8 cellular contexts compared by ENCODE assay signal in genomic region chr20:44309763-44310663, GRCh38. TPM values are rescaled to one million over a fixed set of nuclear protein-coding genes. Genes with fewer than 3 reads are reported as not detected.
DNase-seq lines count a peak whose midpoint lies in the region; ATAC-seq and TF ChIP-seq lines count a peak whose summit lies in the region.

No MANE protein-coding gene starts in this region.

- H3K36me3 ChIP-seq in SJSA1: peaks cover 4% of the 10 kb centered on the region
- no peaks in the 10 kb centered on the region for H3K36me3 ChIP-seq in uterus

- H3K4me3 Mint-ChIP-seq in endothelial cell (ENCODE audit: unreplicated experiment): peak overlapping the region; percentile 90

- H3K9me3 Mint-ChIP-seq in endothelial cell (ENCODE audit: unreplicated experiment): no peaks in the 10 kb centered on the region

- intact Hi-C loops in uterus (cut with DNase I; ENCODE audit: low total_unique reads): loop anchor here (5.0 kb wide), 1 partner anchor 93 kb away; no protein-coding TSS in a partner anchor

- CTCF ChIA-PET in AG04450 (lab: Charles Lee): interaction anchor here (0.8 to 10.3 kb wide), 20 partner anchors 10 to 193 kb away, joined by 4 to 287 read pairs (median 8); partner anchors contain the start of genes GDAP1L1, OSER1 and TTPAL

- ATAC-seq in GM21619 (IDR thresholded peaks at IDR 0.05; ENCODE audit: unreplicated experiment) (peak; percentile 4), HG03097 (IDR thresholded peaks at IDR 0.05; ENCODE audit: low FRiP score, unreplicated experiment) (no peak)

- peaks cover 4% of the 10 kb centered on the region for H3K27me3 Mint-ChIP-seq in endothelial cell (ENCODE audit: unreplicated experiment)

- H3K4me3 ChIP-seq in AG04450 (ENCODE audit: low read depth, low read length): peak overlapping the region; percentile 99
- peak overlapping the region; percentile 78 for H3K4me3 ChIP-seq in SJSA1
- peak overlapping the region; percentile 85 to 95 for H3K4me3 ChIP-seq in uterus

- H3K4me1 ChIP-seq in SJSA1 (replicated peaks) (peaks cover 10% of the 10 kb centered on the region), uterus (peaks cover 0 to 3% of the 10 kb centered on the region in 2 donors)

- H3K36me3 Mint-ChIP-seq in endothelial cell (ENCODE audit: low read depth, unreplicated experiment): no peaks in the 10 kb centered on the region

- no peak for TF ChIP-seq CTCF in AG04450 (IDR thresholded peaks at IDR 0.05; ENCODE audit: low read depth, low read length)
- TF ChIP-seq CTCF in endothelial cell (IDR thresholded peaks at IDR 0.05; ENCODE audit: unreplicated experiment): no peak
- TF ChIP-seq CTCF in uterus (IDR thresholded peaks at IDR 0.05): no peak

- TF ChIP-seq POLR2A in uterus (IDR thresholded peaks at IDR 0.05): no peak

- peak overlapping the region; percentile 26 for H3K27ac Mint-ChIP-seq in endothelial cell (ENCODE audit: unreplicated experiment)

- H3K27me3 ChIP-seq in AG04450 (ENCODE audit: control insufficient read depth, insufficient read depth, low read length) (no peaks in the 10 kb centered on the region), SJSA1 (replicated peaks) (no peaks in the 10 kb centered on the region), uterus (no peaks in the 10 kb centered on the region)

- POLR2A ChIA-PET in AG04450 (lab: Yijun Ruan, JAX): interaction anchor here (1.5 to 1.6 kb wide), 2 partner anchors 91 to 93 kb away, joined by 3 read pairs; no protein-coding TSS in a partner anchor

- H3K27ac ChIP-seq in AG04450 (ENCODE audit: low read depth, low read length) (peak overlapping the region; percentile 31), SJSA1 (no peak overlapping the region), uterus (peak overlapping the region; percentile 67 to 68)

- DNase-seq in AG04450 (ENCODE audit: low read depth, low spot score): peak; percentile 26
- peak in 1 of 2 experiments; percentile 22 for DNase-seq in SJSA1 (ENCODE audit: low read depth in 1 of 2, low spot score in 2 of 2)
- no peak for DNase-seq in endothelial cell (ENCODE audit: low spot score)
- peak; percentile 14 for DNase-seq in midbrain (lab: John Stamatoyannopoulos, UW)
- peak; percentile 36 to 40 for DNase-seq in uterus
- no peak for DNase-seq in middle frontal gyrus (ENCODE audit: extremely low spot score, low spot score)

- peaks cover 6% of the 10 kb centered on the region; the same call in 1 of the 2 replicates for H3K9me3 ChIP-seq in AG04450 (ENCODE audit: control insufficient read depth, insufficient read depth, low read length)
- H3K9me3 ChIP-seq in SJSA1 (replicated peaks): no peaks in the 10 kb centered on the region
- no peaks in the 10 kb centered on the region for H3K9me3 ChIP-seq in uterus

- peaks cover 7% of the 10 kb centered on the region for H3K4me1 Mint-ChIP-seq in endothelial cell (ENCODE audit: unreplicated experiment)

RNA-seq across cellular contexts. Expression of gene FITM2, which starts 1.0 kb away (rescaled TPM):
- 4.1 and 4.4 TPM in 2 replicates for polyA plus RNA-seq in AG04450 (2011; rRNA removed)
- 5.4 and 5.6 TPM in 2 replicates for polyA minus RNA-seq in AG04450 (2011; rRNA and poly(A)+ RNA removed)
- total RNA-seq in SJSA1 (2014; rRNA removed; shearing (Covaris generic)): 4.4 and 6.9 TPM in 2 replicates
- total RNA-seq in endothelial cell (ENCODE audit: unreplicated experiment) (2.8 TPM), uterus (1 to 10 TPM; 1.2 to 9.8 (median 6.7) TPM)

RNA-seq across cellular contexts. Expression of gene R3HDML, which starts 26.8 kb away (rescaled TPM):
- polyA plus RNA-seq in AG04450 (2011; rRNA removed): not detected in 2 replicates
- not detected in 2 replicates for polyA minus RNA-seq in AG04450 (2011; rRNA and poly(A)+ RNA removed)
- not detected in 2 replicates for total RNA-seq in SJSA1 (2014; rRNA removed; shearing (Covaris generic))
- total RNA-seq in endothelial cell (ENCODE audit: unreplicated experiment): not detected
- total RNA-seq in uterus: not detected

RNA-seq across cellular contexts. Expression of gene HNF4A, which starts 45.5 kb away (rescaled TPM):
- 0.04 TPM in 1 of 2 replicates, not detected in the other for polyA plus RNA-seq in AG04450 (2011; rRNA removed)
- not detected in 2 replicates for polyA minus RNA-seq in AG04450 (2011; rRNA and poly(A)+ RNA removed)
- total RNA-seq in SJSA1 (2014; rRNA removed; shearing (Covaris generic)): not detected in 2 replicates
- total RNA-seq in endothelial cell (ENCODE audit: unreplicated experiment) (not detected), uterus (under 1 TPM in 2 of 4 donors, not detected in 2; under 0.01 to 0.26 TPM)

Comparison
In these comparisons a context has a peak if more than half of its experiments do, and no peak if none do; other contexts are left out.
1. DNase-seq: peak in AG04450 (single experiment), midbrain (single experiment) and uterus (2 of 2); none in endothelial cell (single experiment) and middle frontal gyrus (single experiment).
2. Peak in every context shown above with its lines, with median percentiles within 50 percentile points of each other: H3K4me3 ChIP-seq.